In the genomic region with DNA sequence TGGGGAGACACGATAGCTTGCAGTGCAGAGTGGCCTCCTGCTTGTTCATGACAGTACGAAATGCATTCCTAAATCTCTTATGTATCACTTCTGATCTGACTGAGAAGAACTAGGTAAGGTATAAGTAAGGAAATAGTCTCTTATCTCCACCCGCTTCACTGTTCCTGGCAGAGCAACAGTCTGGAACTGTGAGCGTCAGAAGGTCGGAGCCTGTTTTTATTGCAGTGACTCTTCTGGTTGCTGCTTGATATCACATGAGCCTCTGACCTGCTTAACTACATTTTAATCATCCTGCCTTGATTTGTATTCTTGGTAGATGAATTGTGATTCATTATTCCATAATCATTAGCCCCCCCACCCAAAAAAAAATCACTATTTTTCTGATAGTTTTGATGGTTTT, we compare ENCODE assay signal across 20 cellular contexts.
DNase-seq lines count a peak whose midpoint lies in the region; ATAC-seq and TF ChIP-seq lines count a peak whose summit lies in the region.
"Had no signal": no experiment of that assay in that cellular context is flagged by ENCODE, and none has a peak within 500 bp of the region (broad histone marks: within the 10 kb centered on the region; RNA-seq: fewer than 3 reads in every experiment).

No MANE protein-coding gene starts in this region.

- no peaks in the 10 kb centered on the region for H3K79me2 ChIP-seq in neural progenitor cell (ENCODE audit: low read depth)

- H3K27me3 ChIP-seq in neural progenitor cell (no peaks in the 10 kb centered on the region), upper lobe of right lung (no peaks in the 10 kb centered on the region)
- H3K27me3 ChIP-seq: breast epithelium had no signal

- H2AFZ ChIP-seq in neural progenitor cell (replicated peaks): no peak overlapping the region

- H3K4me1 Mint-ChIP-seq in brain: peaks cover 81% of the 10 kb centered on the region
- peaks cover 77% of the 10 kb centered on the region for H3K4me1 Mint-ChIP-seq in neural progenitor cell
- H3K4me1 Mint-ChIP-seq: activated B cell treated with CpG ODN at 0.5 μM for 24 hours, immature natural killer cell had no signal

- H3K36me3 Mint-ChIP-seq in brain (no peaks in the 10 kb centered on the region), neural progenitor cell (peaks cover 10% of the 10 kb centered on the region)
- H3K36me3 Mint-ChIP-seq: immature natural killer cell; natural killer cell treated with Interleukin-12 subunit alpha and Interleukin-12 subunit beta and Interleukin-15 and Interleukin-18, amount 100 ng/mL, for 72 hours had no signal

- no peak for DNase-seq in left cardiac atrium
- no peak for DNase-seq in neural progenitor cell (ENCODE audit: low spot score)
- DNase-seq in upper lobe of right lung: no peak
- DNase-seq in T1000 (lab: John Stamatoyannopoulos, UW): no peak
- DNase-seq in NCI-H1105 treated with DMSO at 0.1 percent for 48 hours (lab: John Stamatoyannopoulos, UW): no peak
- DNase-seq: activated B cell treated with CpG ODN at 0.5 μM for 24 hours; activated T-cell treated with anti-CD3 and anti-CD28 coated beads, Interleukin-2, amount 50 U/mL, for 48 hours; erythroblast; immature natural killer cell; MV-4-11; NCI-H1930; NCI-H510A; T-helper 17 cell had no signal

- no peaks in the 10 kb centered on the region for H3K36me3 ChIP-seq in neural progenitor cell
- no peaks in the 10 kb centered on the region for H3K36me3 ChIP-seq in upper lobe of right lung
- H3K36me3 ChIP-seq: breast epithelium had no signal

- H3K4me3 ChIP-seq in neural progenitor cell (no peak overlapping the region), upper lobe of right lung (no peak overlapping the region)
- H3K4me3 ChIP-seq: breast epithelium had no signal

- intact Hi-C loops in left cardiac atrium (cut with DNase I): no loop called here
- intact Hi-C loops in upper lobe of right lung (cut with DNase I): no loop called here

- H3F3A ChIP-seq in neural progenitor cell (ENCODE audit: low read depth): no peaks in the 10 kb centered on the region

- H3K27me3 Mint-ChIP-seq in brain (no peaks in the 10 kb centered on the region), neural progenitor cell (ENCODE audit: insufficient read depth, low read depth) (no peaks in the 10 kb centered on the region)

- H3K4me1 ChIP-seq in neural progenitor cell (peaks cover 15% of the 10 kb centered on the region), upper lobe of right lung (peaks cover 17% of the 10 kb centered on the region)

- H3K9me3 ChIP-seq in neural progenitor cell (ENCODE audit: low read depth) (no peaks in the 10 kb centered on the region), upper lobe of right lung (no peaks in the 10 kb centered on the region)
- H3K9me3 ChIP-seq: breast epithelium had no signal

- no peak for TF ChIP-seq CTCF in brain (conservative IDR thresholded peaks at IDR 0.05)
- no peak for TF ChIP-seq CTCF in neural progenitor cell (IDR thresholded peaks at IDR 0.05)
- TF ChIP-seq CTCF in upper lobe of right lung (IDR thresholded peaks at IDR 0.05): no peak

- no peak overlapping the region for H3K9ac ChIP-seq in neural progenitor cell

- H3K27ac ChIP-seq in neural progenitor cell (no peak overlapping the region), upper lobe of right lung (no peak overlapping the region)
- H3K27ac ChIP-seq: breast epithelium, RWPE1 had no signal

- H3K9me3 Mint-ChIP-seq in brain: peaks cover 0 to 2% (median 0%) of the 10 kb centered on the region in 5 experiments
- no peaks in the 10 kb centered on the region for H3K9me3 Mint-ChIP-seq in neural progenitor cell

- no peak overlapping the region for H3K4me2 ChIP-seq in neural progenitor cell

- H4K20me1 ChIP-seq in neural progenitor cell (ENCODE audit: low read depth): peaks cover 16% of the 10 kb centered on the region

- no peak overlapping the region for H3K4me3 Mint-ChIP-seq in brain
- no peak overlapping the region for H3K4me3 Mint-ChIP-seq in neural progenitor cell
- H3K4me3 Mint-ChIP-seq: activated B cell treated with CpG ODN at 0.5 μM for 24 hours; immature natural killer cell; natural killer cell treated with Interleukin-12 subunit alpha and Interleukin-12 subunit beta and Interleukin-15 and Interleukin-18, amount 100 ng/mL, for 72 hours; stimulated activated naive CD8-positive, alpha-beta T cell treated with anti-CD3 and anti-CD28 coated beads, Interleukin-15, Interleukin-2, amounts not matched to agents 100 ng/mL and 50 ng/mL, for 24 hours; T-helper 17 cell had no signal

- ATAC-seq in left cardiac atrium: peak; percentile 43 to 52
- ATAC-seq in upper lobe of right lung: peak; percentile 36
- ATAC-seq in HG03280 (IDR thresholded peaks at IDR 0.05; ENCODE audit: unreplicated experiment): no peak
- ATAC-seq: activated naive CD4-positive, alpha-beta T cell treated with anti-CD3 and anti-CD28 coated beads, Interleukin-2, amount 50 U/mL, for 72 hours; natural killer cell treated with Interleukin-12 subunit alpha and Interleukin-12 subunit beta and Interleukin-15 and Interleukin-18, amount 100 ng/mL, for 72 hours; T-helper 17 cell had no signal

- H3K27ac Mint-ChIP-seq in brain: peak overlapping the region in 3 of 5 experiments; percentile 12 to 61 (median 20)
- peak overlapping the region; percentile 7 for H3K27ac Mint-ChIP-seq in neural progenitor cell
- H3K27ac Mint-ChIP-seq: activated B cell treated with CpG ODN at 0.5 μM for 24 hours; activated naive CD4-positive, alpha-beta T cell treated with anti-CD3 and anti-CD28 coated beads, Interleukin-2, amount 50 U/mL, for 72 hours; immature natural killer cell; natural killer cell treated with Interleukin-12 subunit alpha and Interleukin-12 subunit beta and Interleukin-15 and Interleukin-18, amount 100 ng/mL, for 72 hours; stimulated activated naive CD8-positive, alpha-beta T cell treated with anti-CD3 and anti-CD28 coated beads, Interleukin-15, Interleukin-2, amounts not matched to agents 100 ng/mL and 50 ng/mL, for 24 hours; T-helper 17 cell had no signal
